Comparison of ENCODE assay signal across 9 cellular contexts in genomic region chr1:26378088-26378878, GRCh38. TPM values are rescaled to one million over a fixed set of nuclear protein-coding genes. Genes with fewer than 3 reads are reported as not detected.
A peak's percentile ranks its signal among the peaks of the same experiment; 100 is the strongest.
DNase-seq lines count a peak whose midpoint lies in the region; ATAC-seq lines count a peak whose summit lies in the region.
"Had no signal": no experiment of that assay in that cellular context is flagged by ENCODE, and none has a peak within 500 bp of the region (broad histone marks: within the 10 kb centered on the region; RNA-seq: fewer than 3 reads in every experiment).

No MANE protein-coding gene starts in this region.

- H3K27me3 Mint-ChIP-seq in T-cell: no peaks in the 10 kb centered on the region

- CTCF ChIA-PET in T-cell (lab: Charles Lee): interaction anchor here (0.5 to 2.2 kb wide), 17 partner anchors 8 to 145 kb away, joined by 3 to 18 read pairs (median 4); partner anchors contain the start of genes CEP85 (in 1 of the 2) and SH3BGRL3 (in 1 of the 2)

- peak overlapping the region; percentile 87 to 99 for H3K27ac Mint-ChIP-seq in T-cell

- POLR2A ChIA-PET in T-cell (lab: Charles Lee): interaction anchor here (0.5 to 1.0 kb wide), 3 partner anchors 16 to 1868 kb away, joined by 3 to 5 read pairs (median 3); no protein-coding TSS in a partner anchor

- peaks cover 71 to 78% (median 72%) of the 10 kb centered on the region in 3 donors for H3K4me1 Mint-ChIP-seq in T-cell

- ATAC-seq in GM18498 (IDR thresholded peaks at IDR 0.05; ENCODE audit: unreplicated experiment) (peak; percentile 97), HG03108 (IDR thresholded peaks at IDR 0.05; ENCODE audit: unreplicated experiment) (peak; percentile 56), T-cell (replicated peaks in 1 of 4) (peak; percentile 97 to 98 (median 98))

- peak; percentile 60 to 86 (median 77) for DNase-seq in T-cell
- peak; percentile 40 for DNase-seq in activated naive CD8-positive, alpha-beta T cell treated with anti-CD3 and anti-CD28 coated beads, Interleukin-2, amount 50 U/mL, for 16 hours (ENCODE audit: low read depth, low spot score)
- DNase-seq in lung microvascular endothelial cell (ENCODE audit: low read depth in 2 of 2): peak; percentile 38 to 80
- DNase-seq in stimulated activated naive CD4-positive, alpha-beta T cell (lab: John Stamatoyannopoulos, UW): peak; percentile 27 to 80 (median 54)
- DNase-seq in NCI-H2227 treated with DMSO at 0.1 percent for 48 hours (lab: John Stamatoyannopoulos, UW): no peak
- no peak for DNase-seq in NCI-H2171 treated with DMSO at 0.1 percent for 48 hours (lab: John Stamatoyannopoulos, UW)

- H3K36me3 Mint-ChIP-seq in T-cell: no peaks in the 10 kb centered on the region

- peak overlapping the region; percentile 59 to 74 (median 59) for H3K4me3 Mint-ChIP-seq in T-cell

- no peaks in the 10 kb centered on the region for H3K9me3 Mint-ChIP-seq in T-cell

RNA-seq across cellular contexts. Expression of gene ZNF683, which starts 5.7 kb away (rescaled TPM):
- 10 to 100 TPM in 2 of 5 donors, 1 to 10 TPM in 2, under 1 TPM in 1; 0.32 to 23.1 (median 5.3) TPM for total RNA-seq in T-cell
- not detected in 2 replicates for total RNA-seq in lung microvascular endothelial cell

RNA-seq across cellular contexts. Expression of gene CRYBG2, which starts 24.4 kb away (rescaled TPM):
- 1 to 10 TPM; 3.0 to 7.3 (median 5.1) TPM for total RNA-seq in T-cell
- 0.44 TPM in 1 of 2 replicates, not detected in the other for total RNA-seq in lung microvascular endothelial cell

RNA-seq across cellular contexts. Expression of gene LIN28A, which starts 32.3 kb away (rescaled TPM):
- total RNA-seq in T-cell: 1 to 10 TPM in 2 of 5 donors, under 1 TPM in 1, not detected in 2; 0.95 to 1.3 (median 1.1) TPM
- total RNA-seq in lung microvascular endothelial cell: not detected in 2 replicates
- total RNA-seq: activated CD8-positive, alpha-beta memory T cell treated with anti-CD3 and anti-CD28 coated beads for 36 hours had no signal

RNA-seq across cellular contexts. Expression of gene DHDDS, which starts 53.8 kb away (rescaled TPM):
- total RNA-seq in T-cell (10 to 100 TPM; 34.9 to 48.2 (median 42.9) TPM), lung microvascular endothelial cell (22.4 and 24.6 TPM in 2 replicates)

Comparison
In these comparisons a context has a peak if more than half of its experiments do, and no peak if none do; other contexts are left out.
1. DNase-seq: peak in T-cell (34 of 34), activated naive CD8-positive, alpha-beta T cell treated with anti-CD3 and anti-CD28 coated beads, Interleukin-2, amount 50 U/mL, for 16 hours (single experiment), lung microvascular endothelial cell (2 of 2) and stimulated activated naive CD4-positive, alpha-beta T cell (6 of 6); none in NCI-H2227 treated with DMSO at 0.1 percent for 48 hours (single experiment) and NCI-H2171 treated with DMSO at 0.1 percent for 48 hours (single experiment).
2. Peak in every context shown above with its lines, with median percentiles within 50 percentile points of each other: ATAC-seq.